ENCODE assay signal across 9 cellular contexts in genomic region chr6:168884050-168884645, GRCh38.
DNase-seq lines count a peak whose midpoint lies in the region; ATAC-seq and TF ChIP-seq lines count a peak whose summit lies in the region.
"Had no signal": no experiment of that assay in that cellular context is flagged by ENCODE, and none has a peak within 500 bp of the region (broad histone marks: within the 10 kb centered on the region; RNA-seq: fewer than 3 reads in every experiment).

No MANE protein-coding gene starts in this region.

- POLR2A ChIA-PET in activated CD4-positive, alpha-beta T cell treated with anti-CD3 and anti-CD28 coated beads, Interleukin-2, amount 10 ng/mL, durations not matched to agents 7 days and 5 days (lab: Charles Lee), result no interaction called here

- H3K4me1 Mint-ChIP-seq in activated CD4-positive, alpha-beta T cell treated with anti-CD3 and anti-CD28 coated beads, Interleukin-2, amount 10 ng/mL, durations not matched to agents 7 days and 5 days, result peaks cover 11% of the 10 kb centered on the region

- H3K27me3 ChIP-seq in Peyer's patch, result no peaks in the 10 kb centered on the region
- H3K27me3 ChIP-seq in heart right ventricle, result peaks cover 0 to 29% (median 8%) of the 10 kb centered on the region in 7 donors
- H3K27me3 ChIP-seq in testis, result no peaks in the 10 kb centered on the region

- H3K9me3 ChIP-seq in Peyer's patch (no peaks in the 10 kb centered on the region), heart right ventricle (no peaks in the 10 kb centered on the region), testis (no peaks in the 10 kb centered on the region)

- no peak for DNase-seq in activated CD4-positive, alpha-beta T cell treated with anti-CD3 and anti-CD28 coated beads, Interleukin-2, amount 10 ng/mL, durations not matched to agents 7 days and 5 days
- no peak for DNase-seq in activated CD4-positive, alpha-beta T cell treated with anti-CD3 and anti-CD28 coated beads, Interleukin-2, amount 50 U/mL, for 48 hours
- DNase-seq in Peyer's patch (peak in 1 of 3 donors; percentile 32), heart right ventricle (no peak), testis (no peak), NK-92 (lab: John Stamatoyannopoulos, UW; ENCODE audit: unreplicated experiment) (no peak), NAMALWA (ENCODE audit: low spot score) (no peak)
- DNase-seq: T1000 had no signal

- no peaks in the 10 kb centered on the region for H3K9me3 Mint-ChIP-seq in activated CD4-positive, alpha-beta T cell treated with anti-CD3 and anti-CD28 coated beads, Interleukin-2, amount 10 ng/mL, durations not matched to agents 7 days and 5 days

- H3K4me1 ChIP-seq in Peyer's patch, result no peaks in the 10 kb centered on the region
- peaks cover 0 to 5% (median 0%) of the 10 kb centered on the region in 9 donors for H3K4me1 ChIP-seq in heart right ventricle
- peaks cover 3% of the 10 kb centered on the region for H3K4me1 ChIP-seq in testis

- H3K4me3 ChIP-seq in Peyer's patch (peak overlapping the region in 3 of 4 donors; percentile 25 to 39 (median 30)), heart right ventricle (peak overlapping the region in 8 of 10 donors; percentile 4 to 49 (median 42)), testis (peak overlapping the region; percentile 3 to 21)

- no peaks in the 10 kb centered on the region for H3K27me3 Mint-ChIP-seq in activated CD4-positive, alpha-beta T cell treated with anti-CD3 and anti-CD28 coated beads, Interleukin-2, amount 10 ng/mL, durations not matched to agents 7 days and 5 days

- peak overlapping the region; percentile 93 for H3K27ac Mint-ChIP-seq in activated CD4-positive, alpha-beta T cell treated with anti-CD3 and anti-CD28 coated beads, Interleukin-2, amount 10 ng/mL, durations not matched to agents 7 days and 5 days

- ATAC-seq in heart right ventricle, result peak in 7 of 8 donors; percentile 23 to 62 (median 40)
- no peak for ATAC-seq in GM21528 (IDR thresholded peaks at IDR 0.05; ENCODE audit: low FRiP score, unreplicated experiment)

- H3K27ac ChIP-seq in Peyer's patch (no peak overlapping the region), heart right ventricle (peak overlapping the region in 1 of 10 donors; percentile 41), testis (no peak overlapping the region)

- no peaks in the 10 kb centered on the region for H3K36me3 Mint-ChIP-seq in activated CD4-positive, alpha-beta T cell treated with anti-CD3 and anti-CD28 coated beads, Interleukin-2, amount 10 ng/mL, durations not matched to agents 7 days and 5 days (ENCODE audit: low read depth)

- H3K4me3 Mint-ChIP-seq in activated CD4-positive, alpha-beta T cell treated with anti-CD3 and anti-CD28 coated beads, Interleukin-2, amount 10 ng/mL, durations not matched to agents 7 days and 5 days, result peak overlapping the region; percentile 76

- TF ChIP-seq CTCF in Peyer's patch (IDR thresholded peaks at IDR 0.05) (no peak), heart right ventricle (IDR thresholded peaks at IDR 0.05) (no peak), testis (IDR thresholded peaks at IDR 0.05) (no peak)

- WGBS in heart right ventricle, 2 donors, result 72 to 75% methylated on average over 21 of the region's 21 CpGs
- 63 to 75% methylated on average over 21 of the region's 21 CpGs for WGBS in testis, 2 donors

- TF ChIP-seq POLR2A in Peyer's patch (IDR thresholded peaks at IDR 0.05) (no peak), testis (IDR thresholded peaks at IDR 0.05) (no peak)

- intact Hi-C loops in heart right ventricle (cut with DNase I) (loop anchor here (1.0 to 10.0 kb wide), 8 partner anchors 267 to 739 kb away; no protein-coding TSS in a partner anchor), testis (cut with DNase I; ENCODE audit: low total_unique reads) (no loop called here)

- CTCF ChIA-PET in activated CD4-positive, alpha-beta T cell treated with anti-CD3 and anti-CD28 coated beads, Interleukin-2, amount 10 ng/mL, durations not matched to agents 7 days and 5 days (lab: Charles Lee), result no interaction called here

- H3K36me3 ChIP-seq in Peyer's patch, result no peaks in the 10 kb centered on the region
- H3K36me3 ChIP-seq in heart right ventricle, result no peaks in the 10 kb centered on the region
- no peaks in the 10 kb centered on the region for H3K36me3 ChIP-seq in testis (ENCODE audit: low read depth, missing control alignments)
